In the genomic region with DNA sequence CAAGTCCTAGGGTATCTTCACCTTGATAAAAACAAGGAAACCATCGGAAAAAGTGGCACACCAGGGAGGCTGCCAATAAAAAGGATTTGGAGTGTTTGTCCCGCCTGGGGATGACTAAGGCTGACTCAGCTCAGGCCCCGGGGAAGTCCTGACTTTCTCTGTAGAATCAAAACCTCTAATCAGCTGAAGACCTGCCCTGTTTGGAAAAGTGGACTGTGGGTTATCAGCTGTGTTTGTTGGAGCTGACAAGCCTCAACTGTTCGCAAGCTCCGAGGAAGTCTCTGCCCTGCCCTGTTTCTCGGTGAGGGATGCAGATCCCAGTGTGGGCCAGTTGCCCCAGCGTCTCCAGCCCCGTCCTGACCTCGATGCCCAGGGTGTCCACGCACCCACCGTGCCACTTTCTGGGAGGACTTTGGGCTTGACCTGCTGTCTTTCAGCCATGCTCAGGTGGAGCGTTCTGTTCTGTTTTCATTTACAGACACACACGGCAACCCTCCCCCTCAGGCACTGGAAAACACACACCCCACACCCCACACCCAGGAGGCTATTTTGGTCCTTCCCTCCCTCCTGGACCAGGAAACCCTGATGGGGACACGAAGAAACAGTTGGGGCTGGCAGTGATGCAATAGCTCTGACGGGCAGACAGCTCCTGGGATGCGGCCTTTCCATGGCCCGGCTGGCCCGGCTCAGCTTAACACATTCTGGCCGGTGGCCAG, we compare ENCODE assay signal across 8 cellular contexts. TPM values are rescaled to one million over a fixed set of nuclear protein-coding genes. Genes with fewer than 3 reads are reported as not detected.
DNase-seq lines count a peak whose midpoint lies in the region; ATAC-seq and TF ChIP-seq lines count a peak whose summit lies in the region.

No MANE protein-coding gene starts in this region.

- H3K27me3 Mint-ChIP-seq in activated CD4-positive, alpha-beta T cell treated with anti-CD3 and anti-CD28 coated beads for 36 hours = no peaks in the 10 kb centered on the region
- H3K27me3 Mint-ChIP-seq in activated CD4-positive, alpha-beta T cell treated with anti-CD3 and anti-CD28 coated beads, Interleukin-2, amount 10 ng/mL, durations not matched to agents 24 days and 14 days = peaks cover 2% of the 10 kb centered on the region

- no peak overlapping the region for H3K4me3 Mint-ChIP-seq in activated CD4-positive, alpha-beta T cell treated with anti-CD3 and anti-CD28 coated beads for 36 hours
- no peak overlapping the region for H3K4me3 Mint-ChIP-seq in activated CD4-positive, alpha-beta T cell treated with anti-CD3 and anti-CD28 coated beads, Interleukin-2, amount 10 ng/mL, durations not matched to agents 24 days and 14 days

- no peak overlapping the region for H3K4me3 ChIP-seq in fibroblast of mammary gland (ENCODE audit: control insufficient read depth, low read depth, low read length)

- H3K4me1 Mint-ChIP-seq in activated CD4-positive, alpha-beta T cell treated with anti-CD3 and anti-CD28 coated beads for 36 hours = peaks cover 11% of the 10 kb centered on the region
- H3K4me1 Mint-ChIP-seq in activated CD4-positive, alpha-beta T cell treated with anti-CD3 and anti-CD28 coated beads, Interleukin-2, amount 10 ng/mL, durations not matched to agents 24 days and 14 days = peaks cover 2% of the 10 kb centered on the region

- H3K9me3 Mint-ChIP-seq in activated CD4-positive, alpha-beta T cell treated with anti-CD3 and anti-CD28 coated beads for 36 hours (ENCODE audit: low read depth) = no peaks in the 10 kb centered on the region
- H3K9me3 Mint-ChIP-seq in activated CD4-positive, alpha-beta T cell treated with anti-CD3 and anti-CD28 coated beads, Interleukin-2, amount 10 ng/mL, durations not matched to agents 24 days and 14 days = no peaks in the 10 kb centered on the region

- ATAC-seq in activated CD4-positive, alpha-beta T cell treated with anti-CD3 and anti-CD28 coated beads for 36 hours = peak; percentile 77
- ATAC-seq in HG02610 (IDR thresholded peaks at IDR 0.05; ENCODE audit: unreplicated experiment) (no peak), GM18520 (IDR thresholded peaks at IDR 0.05; ENCODE audit: unreplicated experiment) (no peak)

- intact Hi-C loops in activated CD4-positive, alpha-beta T cell treated with anti-CD3 and anti-CD28 coated beads for 36 hours (cut with DNase I, micrococcal nuclease) = no loop called here
- intact Hi-C loops in activated CD4-positive, alpha-beta T cell treated with anti-CD3 and anti-CD28 coated beads, Interleukin-2, amount 10 ng/mL, durations not matched to agents 24 days and 14 days (cut with micrococcal nuclease) = no loop called here

- no peak overlapping the region for H3K27ac Mint-ChIP-seq in activated CD4-positive, alpha-beta T cell treated with anti-CD3 and anti-CD28 coated beads for 36 hours
- H3K27ac Mint-ChIP-seq in activated CD4-positive, alpha-beta T cell treated with anti-CD3 and anti-CD28 coated beads, Interleukin-2, amount 10 ng/mL, durations not matched to agents 24 days and 14 days = no peak overlapping the region

- H3K36me3 Mint-ChIP-seq in activated CD4-positive, alpha-beta T cell treated with anti-CD3 and anti-CD28 coated beads for 36 hours (ENCODE audit: low read depth) = no peaks in the 10 kb centered on the region
- H3K36me3 Mint-ChIP-seq in activated CD4-positive, alpha-beta T cell treated with anti-CD3 and anti-CD28 coated beads, Interleukin-2, amount 10 ng/mL, durations not matched to agents 24 days and 14 days (ENCODE audit: low read depth) = no peaks in the 10 kb centered on the region

- peak overlapping the region; percentile 91 for H3K27ac ChIP-seq in RWPE1

- TF ChIP-seq CTCF in RWPE1 (conservative IDR thresholded peaks at IDR 0.05; ENCODE audit: low read depth) (no peak), fibroblast of mammary gland (conservative IDR thresholded peaks at IDR 0.05; ENCODE audit: control insufficient read depth, insufficient read depth, low read depth, low read length) (no peak)

- POLR2A ChIA-PET in activated CD4-positive, alpha-beta T cell treated with anti-CD3 and anti-CD28 coated beads for 36 hours (lab: Charles Lee) = no interaction called here
- POLR2A ChIA-PET in RWPE1 (lab: Yijun Ruan, JAX; ENCODE audit: low non-redundant PET) = no interaction called here

- CTCF ChIA-PET in activated CD4-positive, alpha-beta T cell treated with anti-CD3 and anti-CD28 coated beads for 36 hours (lab: Charles Lee) = interaction anchor here (1.2 kb wide), 1 partner anchor 40 kb away, joined by 3 read pairs; no protein-coding TSS in a partner anchor
- CTCF ChIA-PET in RWPE1 (lab: Yijun Ruan, JAX) = interaction anchor here (1.0 kb wide), 2 partner anchors 13 to 40 kb away, joined by 6 read pairs; no protein-coding TSS in a partner anchor

- DNase-seq in activated CD4-positive, alpha-beta T cell treated with anti-CD3 and anti-CD28 coated beads for 36 hours = peak; percentile 60
- DNase-seq in activated CD4-positive, alpha-beta T cell treated with anti-CD3 and anti-CD28 coated beads, Interleukin-2, amount 10 ng/mL, durations not matched to agents 24 days and 14 days = no peak
- peak; percentile 95 for DNase-seq in RWPE1 (ENCODE audit: low spot score)
- peak; percentile 84 for DNase-seq in fibroblast of mammary gland (ENCODE audit: low read depth)
- peak; percentile 85 for DNase-seq in renal cortical epithelial cell (ENCODE audit: low read depth)
- DNase-seq in NCI-H69 (lab: John Stamatoyannopoulos, UW) = no peak

RNA-seq across cellular contexts. Expression of a gene that starts 27.6 kb away (rescaled TPM):
- 10 to 100 TPM; 43.8 to 44.0 TPM for total RNA-seq in activated CD4-positive, alpha-beta T cell treated with anti-CD3 and anti-CD28 coated beads for 36 hours
- total RNA-seq in activated CD4-positive, alpha-beta T cell treated with anti-CD3 and anti-CD28 coated beads, Interleukin-2, amount 10 ng/mL, durations not matched to agents 24 days and 14 days = 74.3 and 76.1 TPM in 2 replicates
- 12.2 and 28.3 TPM in 2 replicates for total RNA-seq in renal cortical epithelial cell

RNA-seq across cellular contexts. Expression of a gene that starts 38.4 kb away (rescaled TPM):
- total RNA-seq in activated CD4-positive, alpha-beta T cell treated with anti-CD3 and anti-CD28 coated beads for 36 hours = 1 to 10 TPM in 1 of 2 experiments, under 1 TPM in 1; 0.76 to 1.1 TPM
- 2.8 and 3.4 TPM in 2 replicates for total RNA-seq in activated CD4-positive, alpha-beta T cell treated with anti-CD3 and anti-CD28 coated beads, Interleukin-2, amount 10 ng/mL, durations not matched to agents 24 days and 14 days
- 8.9 and 33.1 TPM in 2 replicates for total RNA-seq in renal cortical epithelial cell

RNA-seq across cellular contexts. Expression of a gene that starts 55.3 kb away (rescaled TPM):
- total RNA-seq in activated CD4-positive, alpha-beta T cell treated with anti-CD3 and anti-CD28 coated beads for 36 hours = 1 to 10 TPM in 1 of 2 experiments, under 1 TPM in 1; 0.98 to 1.2 TPM
- total RNA-seq in activated CD4-positive, alpha-beta T cell treated with anti-CD3 and anti-CD28 coated beads, Interleukin-2, amount 10 ng/mL, durations not matched to agents 24 days and 14 days = 8.4 and 9.5 TPM in 2 replicates
- total RNA-seq in renal cortical epithelial cell = 0.55 and 1.6 TPM in 2 replicates

RNA-seq across cellular contexts. Expression of a gene that starts 59.5 kb away (rescaled TPM):
- total RNA-seq in activated CD4-positive, alpha-beta T cell treated with anti-CD3 and anti-CD28 coated beads for 36 hours = 1 to 10 TPM; 2.1 to 2.6 TPM
- 7.3 and 11.4 TPM in 2 replicates for total RNA-seq in activated CD4-positive, alpha-beta T cell treated with anti-CD3 and anti-CD28 coated beads, Interleukin-2, amount 10 ng/mL, durations not matched to agents 24 days and 14 days
- 4.9 and 19.8 TPM in 2 replicates for total RNA-seq in renal cortical epithelial cell

Comparison
In these comparisons a context has a peak if more than half of its experiments do, and no peak if none do; other contexts are left out.
1. DNase-seq: peak in activated CD4-positive, alpha-beta T cell treated with anti-CD3 and anti-CD28 coated beads for 36 hours (single experiment), RWPE1 (single experiment), fibroblast of mammary gland (single experiment) and renal cortical epithelial cell (single experiment); none in activated CD4-positive, alpha-beta T cell treated with anti-CD3 and anti-CD28 coated beads, Interleukin-2, amount 10 ng/mL, durations not matched to agents 24 days and 14 days (single experiment) and NCI-H69 (single experiment).